In the genomic region with DNA sequence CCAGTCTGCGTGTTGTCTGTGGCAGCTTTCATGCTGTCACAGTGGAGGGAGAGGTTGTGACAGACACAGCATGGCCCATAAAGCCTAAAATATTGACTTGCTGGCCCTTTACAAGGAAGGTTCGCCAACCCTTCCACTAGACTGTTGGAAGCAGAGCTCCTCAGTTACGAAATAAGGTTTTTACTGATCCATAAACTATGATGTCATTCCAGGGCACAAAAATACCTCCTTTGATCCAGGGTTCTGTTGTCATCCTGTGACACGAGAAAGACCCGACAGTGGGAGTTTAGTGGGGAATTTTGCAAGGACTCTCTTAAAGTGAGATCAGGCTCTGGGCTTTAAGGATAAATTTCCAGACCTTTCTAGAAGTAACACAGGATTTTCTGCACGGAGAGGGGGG, we compare ENCODE assay signal across 1 cellular context.
TF ChIP-seq lines count a peak whose summit lies in the region.

No MANE protein-coding gene starts in this region.

TF ChIP-seq in GM23338, 12 proteins besides CTCF, POLR2A, EP300 and RAD21 (continued from another document):
- no peak for TF ChIP-seq ZNF462 (CRISPR knock-in tag; IDR thresholded peaks at IDR 0.05)
- no peak for TF ChIP-seq EZH2phosphoT487 (IDR thresholded peaks at IDR 0.05; ENCODE audit: unreplicated experiment)
- TF ChIP-seq REST (IDR thresholded peaks at IDR 0.05; ENCODE audit: unreplicated experiment): no peak
- TF ChIP-seq ZNF114 (CRISPR knock-in tag; IDR thresholded peaks at IDR 0.05): no peak
- no peak for TF ChIP-seq EZH2 (IDR thresholded peaks at IDR 0.05; ENCODE audit: low read depth, unreplicated experiment)
TF ChIP-seq in GM23338: peak in this region for 0.
